Comparison of ENCODE assay signal across 13 cellular contexts in genomic region chr13:42832341-42833153, GRCh38. TPM values are rescaled to one million over a fixed set of nuclear protein-coding genes. Genes with fewer than 3 reads are reported as not detected.
A peak's percentile ranks its signal among the peaks of the same experiment; 100 is the strongest.
DNase-seq lines count a peak whose midpoint lies in the region; ATAC-seq and TF ChIP-seq lines count a peak whose summit lies in the region.
"Had no signal": no experiment of that assay in that cellular context is flagged by ENCODE, and none has a peak within 500 bp of the region (broad histone marks: within the 10 kb centered on the region; RNA-seq: fewer than 3 reads in every experiment).

No MANE protein-coding gene starts in this region.

- H3K4me3 Mint-ChIP-seq in stimulated activated memory B cell treated with anti-CD40 and anti-IgM and Interleukin-4, amounts not matched to agents 10 μg/mL and 1 μg/mL and 100 μg/mL, for 72 hours = no peak overlapping the region
- no peak overlapping the region for H3K4me3 Mint-ChIP-seq in activated T-cell treated with anti-CD3 and anti-CD28 coated beads, Interleukin-2, amount 50 U/mL, for 4 hours
- H3K4me3 Mint-ChIP-seq: H9 had no signal

- DNase-seq in ACHN (peak; percentile 16), HCEC 1CT (peak; percentile 99), astrocyte of the cerebellum (ENCODE audit: low read depth) (peak; percentile 91), left lung (peak in 1 of 2 donors; percentile 68), nucleus accumbens (lab: John Stamatoyannopoulos, UW) (no peak), NCI-H2029 treated with DMSO at 0.1 percent for 48 hours (lab: John Stamatoyannopoulos, UW) (no peak)
- DNase-seq in activated T-cell treated with anti-CD3 and anti-CD28 coated beads, Interleukin-2, amount 50 U/mL, for 4 hours = no peak
- DNase-seq: effector CD8-positive, alpha-beta T cell; H9 had no signal

- no peaks in the 10 kb centered on the region for H3K36me3 ChIP-seq in left lung

- no peaks in the 10 kb centered on the region for H3K27me3 ChIP-seq in left lung

- intact Hi-C loops in left lung (cut with DNase I) = no loop called here

- TF ChIP-seq CTCF in astrocyte of the cerebellum (IDR thresholded peaks at IDR 0.05; ENCODE audit: low read depth, low read length, missing control alignments) = no peak
- TF ChIP-seq CTCF in left lung (IDR thresholded peaks at IDR 0.05) = no peak

- H3K36me3 Mint-ChIP-seq in stimulated activated memory B cell treated with anti-CD40 and anti-IgM and Interleukin-4, amounts not matched to agents 10 μg/mL and 1 μg/mL and 100 μg/mL, for 72 hours = no peaks in the 10 kb centered on the region
- H3K36me3 Mint-ChIP-seq in activated T-cell treated with anti-CD3 and anti-CD28 coated beads, Interleukin-2, amount 50 U/mL, for 4 hours (ENCODE audit: insufficient read depth) = no peaks in the 10 kb centered on the region

- H3K27ac Mint-ChIP-seq in stimulated activated memory B cell treated with anti-CD40 and anti-IgM and Interleukin-4, amounts not matched to agents 10 μg/mL and 1 μg/mL and 100 μg/mL, for 72 hours = no peak overlapping the region
- H3K27ac Mint-ChIP-seq: H9 had no signal

- no peaks in the 10 kb centered on the region for H3K9me3 ChIP-seq in left lung

- H3K4me3 ChIP-seq in astrocyte of the cerebellum (ENCODE audit: low read depth, low read length) (no peak overlapping the region), left lung (no peak overlapping the region)
- H3K4me3 ChIP-seq: skin epidermis had no signal

- no peaks in the 10 kb centered on the region for H3K9me3 Mint-ChIP-seq in stimulated activated memory B cell treated with anti-CD40 and anti-IgM and Interleukin-4, amounts not matched to agents 10 μg/mL and 1 μg/mL and 100 μg/mL, for 72 hours
- H3K9me3 Mint-ChIP-seq in activated T-cell treated with anti-CD3 and anti-CD28 coated beads, Interleukin-2, amount 50 U/mL, for 4 hours = no peaks in the 10 kb centered on the region
- H3K9me3 Mint-ChIP-seq: H9 had no signal

- H3K27ac ChIP-seq in left lung = peak overlapping the region in 1 of 2 donors; percentile 14
- H3K27ac ChIP-seq: HL-60 had no signal

- in situ Hi-C loops in ACHN (cut with HindIII; ENCODE audit: low pct_ligation_motif_present, low pct_unique_long_range_greater_than_20kb, low sequenced_read_pairs) (no loop called here), astrocyte of the cerebellum (cut with HindIII; ENCODE audit: low sequenced_read_pairs) (no loop called here)

- H3K27me3 Mint-ChIP-seq in stimulated activated memory B cell treated with anti-CD40 and anti-IgM and Interleukin-4, amounts not matched to agents 10 μg/mL and 1 μg/mL and 100 μg/mL, for 72 hours = no peaks in the 10 kb centered on the region
- H3K27me3 Mint-ChIP-seq in activated T-cell treated with anti-CD3 and anti-CD28 coated beads, Interleukin-2, amount 50 U/mL, for 4 hours (ENCODE audit: low read depth) = no peaks in the 10 kb centered on the region

- peak; percentile 76 for ATAC-seq in left lung
- no peak for ATAC-seq in stimulated activated memory B cell treated with anti-CD40 and anti-IgM and Interleukin-4, amounts not matched to agents 10 μg/mL and 1 μg/mL and 100 μg/mL, for 72 hours
- no peak for ATAC-seq in activated T-cell treated with anti-CD3 and anti-CD28 coated beads, Interleukin-2, amount 50 U/mL, for 4 hours

- H3K4me1 Mint-ChIP-seq in stimulated activated memory B cell treated with anti-CD40 and anti-IgM and Interleukin-4, amounts not matched to agents 10 μg/mL and 1 μg/mL and 100 μg/mL, for 72 hours = no peaks in the 10 kb centered on the region
- H3K4me1 Mint-ChIP-seq in activated T-cell treated with anti-CD3 and anti-CD28 coated beads, Interleukin-2, amount 50 U/mL, for 4 hours (ENCODE audit: low read depth) = peaks cover 1% of the 10 kb centered on the region

- no peaks in the 10 kb centered on the region for H3K4me1 ChIP-seq in left lung

RNA-seq across cellular contexts. Expression of gene FAM216B, which starts 51.2 kb away (rescaled TPM):
- total RNA-seq in left lung = 1 to 10 TPM in 1 of 2 donors, under 1 TPM in 1; 0.41 to 7.9 TPM
- total RNA-seq in activated T-cell treated with anti-CD3 and anti-CD28 coated beads, Interleukin-2, amount 50 U/mL, for 4 hours = not detected
- total RNA-seq: H9, kidney epithelial cell had no signal

Comparison
In these comparisons a context has a peak if more than half of its experiments do, and no peak if none do; other contexts are left out.
1. DNase-seq: peak in ACHN (single experiment), HCEC 1CT (single experiment) and astrocyte of the cerebellum (single experiment); none in nucleus accumbens (0 of 56), NCI-H2029 treated with DMSO at 0.1 percent for 48 hours (single experiment) and activated T-cell treated with anti-CD3 and anti-CD28 coated beads, Interleukin-2, amount 50 U/mL, for 4 hours (single experiment).